ENCODE assay signal across 8 cellular contexts in genomic region chr2:10300997-10301945, GRCh38. TPM values are rescaled to one million over a fixed set of nuclear protein-coding genes. Genes with fewer than 3 reads are reported as not detected.
A peak's percentile ranks its signal among the peaks of the same experiment; 100 is the strongest.
DNase-seq lines count a peak whose midpoint lies in the region; ATAC-seq lines count a peak whose summit lies in the region.

No MANE protein-coding gene starts in this region.

- peak overlapping the region; percentile 68 for H3K4me3 Mint-ChIP-seq in activated T-cell treated with anti-CD3 and anti-CD28 coated beads, Interleukin-2, amount 50 U/mL, for 24 hours

- H3K27ac ChIP-seq in layer of hippocampus (ENCODE audit: low read depth, low read length) (peak overlapping the region; percentile 74), thymus (ENCODE audit: low read depth) (peak overlapping the region; percentile 80)

- H3K27ac Mint-ChIP-seq in activated T-cell treated with anti-CD3 and anti-CD28 coated beads, Interleukin-2, amount 50 U/mL, for 24 hours = peak overlapping the region; percentile 77

- H3K27me3 Mint-ChIP-seq in activated T-cell treated with anti-CD3 and anti-CD28 coated beads, Interleukin-2, amount 50 U/mL, for 24 hours = no peaks in the 10 kb centered on the region

- peaks cover 32% of the 10 kb centered on the region for H3K4me1 ChIP-seq in thymus (ENCODE audit: control insufficient read depth, insufficient read depth, low read length)

- H3K27me3 ChIP-seq in layer of hippocampus (ENCODE audit: control insufficient read depth, insufficient read depth, low read length) (no peaks in the 10 kb centered on the region), thymus (ENCODE audit: control insufficient read depth, insufficient read depth) (no peaks in the 10 kb centered on the region)

- no peaks in the 10 kb centered on the region for H3K36me3 ChIP-seq in thymus (ENCODE audit: control insufficient read depth, insufficient read depth)

- peaks cover 77% of the 10 kb centered on the region for H3K4me1 Mint-ChIP-seq in activated T-cell treated with anti-CD3 and anti-CD28 coated beads, Interleukin-2, amount 50 U/mL, for 24 hours (ENCODE audit: low read depth)

- WGBS in thymus = 70% methylated on average over 22 of the region's 22 CpGs

- peak; percentile 65 for DNase-seq in activated effector memory CD4-positive, alpha-beta T cell treated with anti-CD3 and anti-CD28 coated beads, Interleukin-2, amount 50 U/mL, for 16 hours
- no peak for DNase-seq in activated effector memory CD4-positive, alpha-beta T cell treated with Interleukin-2 at 50 U/mL for 16 hours
- DNase-seq in activated T-cell treated with anti-CD3 and anti-CD28 coated beads, Interleukin-2, amount 50 U/mL, for 24 hours = peak; percentile 49
- DNase-seq in putamen (ENCODE audit: low spot score) = no peak

- ATAC-seq in HG02970 (IDR thresholded peaks at IDR 0.05; ENCODE audit: low FRiP score, unreplicated experiment) (no peak), GM21423 (IDR thresholded peaks at IDR 0.05; ENCODE audit: unreplicated experiment) (no peak)

- peaks cover 9% of the 10 kb centered on the region for H3K36me3 Mint-ChIP-seq in activated T-cell treated with anti-CD3 and anti-CD28 coated beads, Interleukin-2, amount 50 U/mL, for 24 hours (ENCODE audit: low read depth)

- no peak overlapping the region for H3K4me3 ChIP-seq in thymus (ENCODE audit: low read length)

- H3K9me3 ChIP-seq in thymus (ENCODE audit: control insufficient read depth) = no peaks in the 10 kb centered on the region

- peaks cover 5% of the 10 kb centered on the region for H3K9me3 Mint-ChIP-seq in activated T-cell treated with anti-CD3 and anti-CD28 coated beads, Interleukin-2, amount 50 U/mL, for 24 hours

RNA-seq across cellular contexts. Expression of gene HPCAL1, which starts 1.4 kb away (rescaled TPM):
- 47.9 TPM for polyA plus RNA-seq in thymus

Comparison
In these comparisons a context has a peak if more than half of its experiments do, and no peak if none do; other contexts are left out.
1. DNase-seq: peak in activated effector memory CD4-positive, alpha-beta T cell treated with anti-CD3 and anti-CD28 coated beads, Interleukin-2, amount 50 U/mL, for 16 hours (single experiment) and activated T-cell treated with anti-CD3 and anti-CD28 coated beads, Interleukin-2, amount 50 U/mL, for 24 hours (single experiment); none in activated effector memory CD4-positive, alpha-beta T cell treated with Interleukin-2 at 50 U/mL for 16 hours (single experiment) and putamen (single experiment).